Comparison of ENCODE assay signal across 14 cellular contexts in genomic region chr7:104963991-104964385, GRCh38. TPM values are rescaled to one million over a fixed set of nuclear protein-coding genes. Genes with fewer than 3 reads are reported as not detected.
DNase-seq lines count a peak whose midpoint lies in the region; ATAC-seq and TF ChIP-seq lines count a peak whose summit lies in the region.
"Had no signal": no experiment of that assay in that cellular context is flagged by ENCODE, and none has a peak within 500 bp of the region (broad histone marks: within the 10 kb centered on the region; RNA-seq: fewer than 3 reads in every experiment).

No MANE protein-coding gene starts in this region.

- peaks cover 44% of the 10 kb centered on the region for H3K4me1 Mint-ChIP-seq in nephron
- peaks cover 24% of the 10 kb centered on the region for H3K4me1 Mint-ChIP-seq in T-helper 2 cell treated with Interferon-gamma antibody and Interleukin-4, amounts not matched to agents 5 μg/mL and 100 μg/mL, for 36 hours (ENCODE audit: low read depth)

- H2AFZ ChIP-seq in DND-41 (ENCODE audit: low read depth, low read length) = no peak overlapping the region

- H3K9me3 Mint-ChIP-seq in nephron = no peaks in the 10 kb centered on the region
- peaks cover 11% of the 10 kb centered on the region for H3K9me3 Mint-ChIP-seq in T-helper 2 cell treated with Interferon-gamma antibody and Interleukin-4, amounts not matched to agents 5 μg/mL and 100 μg/mL, for 36 hours
- H3K9me3 Mint-ChIP-seq: activated CD4-positive, alpha-beta memory T cell treated with anti-CD3 and anti-CD28 coated beads for 36 hours; memory B cell had no signal

- no peaks in the 10 kb centered on the region for H4K20me1 ChIP-seq in DND-41 (ENCODE audit: insufficient read depth, low read length)

- no peak for TF ChIP-seq CTCF in DND-41 (IDR thresholded peaks at IDR 0.05; ENCODE audit: borderline replicate concordance, extremely low read depth, low read length, poor library complexity, severe bottlenecking)
- TF ChIP-seq CTCF in cardiac fibroblast (IDR thresholded peaks at IDR 0.05; ENCODE audit: low read depth, low read length) = no peak
- no peak for TF ChIP-seq CTCF in nephron (IDR thresholded peaks at IDR 0.05; ENCODE audit: unreplicated experiment in 3 of 3)

- H3K27me3 ChIP-seq in DND-41 (ENCODE audit: insufficient read depth, low read length, poor library complexity) = no peaks in the 10 kb centered on the region

- H3K9me3 ChIP-seq in DND-41 (ENCODE audit: insufficient read depth, low read length, severe bottlenecking) = peaks cover 6% of the 10 kb centered on the region

- ATAC-seq in DND-41 (ENCODE audit: insufficient read depth, low read depth) = no peak
- ATAC-seq in HG03095 (IDR thresholded peaks at IDR 0.05; ENCODE audit: unreplicated experiment) = no peak
- no peak for ATAC-seq in GM19023 (IDR thresholded peaks at IDR 0.05; ENCODE audit: unreplicated experiment)

- no peaks in the 10 kb centered on the region for H3K79me2 ChIP-seq in DND-41 (ENCODE audit: insufficient read depth, low read length)

- DNase-seq in DND-41 = peak; percentile 31
- DNase-seq in LHCN-M2 (ENCODE audit: low read depth) = peak; percentile 61
- DNase-seq in cardiac fibroblast (ENCODE audit: low read depth in 2 of 2) = peak; percentile 66 to 90
- DNase-seq in kidney glomerular epithelial cell (lab: John Stamatoyannopoulos, UW) = no peak
- DNase-seq in T-helper 2 cell treated with Interferon-gamma antibody and Interleukin-4, amounts not matched to agents 5 μg/mL and 100 μg/mL, for 36 hours (ENCODE audit: low spot score) = no peak
- DNase-seq: activated CD4-positive, alpha-beta memory T cell treated with anti-CD3 and anti-CD28 coated beads for 36 hours; GOT3; NCI-H146; stimulated activated naive CD4-positive, alpha-beta T cell had no signal

- no peaks in the 10 kb centered on the region for H3K36me3 ChIP-seq in DND-41 (ENCODE audit: insufficient read depth, low read length)

- no peak overlapping the region for H3K4me2 ChIP-seq in DND-41 (ENCODE audit: insufficient read depth, low read length)

- H3K9ac ChIP-seq in DND-41 (ENCODE audit: low read depth, low read length) = no peak overlapping the region

- H3K4me3 ChIP-seq in DND-41 (ENCODE audit: low read depth in 1 of 2, low read length in 2 of 2) (no peak overlapping the region), cardiac fibroblast (replicated peaks in 1 of 2; ENCODE audit: low read depth in 2 of 2, low read length in 2 of 2) (no peak overlapping the region)
- H3K4me3 ChIP-seq: SK-N-MC had no signal

- H3K27me3 Mint-ChIP-seq in nephron (ENCODE audit: low read depth) = no peaks in the 10 kb centered on the region
- H3K27me3 Mint-ChIP-seq in T-helper 2 cell treated with Interferon-gamma antibody and Interleukin-4, amounts not matched to agents 5 μg/mL and 100 μg/mL, for 36 hours (ENCODE audit: low read depth) = no peaks in the 10 kb centered on the region
- H3K27me3 Mint-ChIP-seq: activated CD4-positive, alpha-beta memory T cell treated with anti-CD3 and anti-CD28 coated beads for 36 hours; memory B cell had no signal

- H3K4me3 Mint-ChIP-seq in nephron = peak overlapping the region in 1 of 3 experiments; percentile 29
- no peak overlapping the region for H3K4me3 Mint-ChIP-seq in T-helper 2 cell treated with Interferon-gamma antibody and Interleukin-4, amounts not matched to agents 5 μg/mL and 100 μg/mL, for 36 hours
- H3K4me3 Mint-ChIP-seq: activated CD4-positive, alpha-beta memory T cell treated with anti-CD3 and anti-CD28 coated beads for 36 hours; memory B cell had no signal

- no peaks in the 10 kb centered on the region for H3K36me3 Mint-ChIP-seq in nephron (ENCODE audit: low read depth)
- peaks cover 36% of the 10 kb centered on the region for H3K36me3 Mint-ChIP-seq in T-helper 2 cell treated with Interferon-gamma antibody and Interleukin-4, amounts not matched to agents 5 μg/mL and 100 μg/mL, for 36 hours (ENCODE audit: low read depth)

- peak overlapping the region; percentile 94 to 99 (median 96) for H3K27ac Mint-ChIP-seq in nephron
- H3K27ac Mint-ChIP-seq in T-helper 2 cell treated with Interferon-gamma antibody and Interleukin-4, amounts not matched to agents 5 μg/mL and 100 μg/mL, for 36 hours = no peak overlapping the region
- H3K27ac Mint-ChIP-seq: activated CD4-positive, alpha-beta memory T cell treated with anti-CD3 and anti-CD28 coated beads for 36 hours had no signal

- H3K4me1 ChIP-seq in DND-41 (ENCODE audit: insufficient read depth, low read length) = no peaks in the 10 kb centered on the region

- no peak overlapping the region for H3K27ac ChIP-seq in DND-41 (ENCODE audit: low read length)
- H3K27ac ChIP-seq: SK-N-MC had no signal

RNA-seq across cellular contexts. Expression of gene KMT2E, which starts 50.0 kb away (rescaled TPM):
- 51.9 and 52.1 TPM in 2 replicates for total RNA-seq in LHCN-M2 (2014; rRNA removed)
- 23.3 TPM for polyA plus RNA-seq in LHCN-M2 (2012)

Comparison
In these comparisons a context has a peak if more than half of its experiments do, and no peak if none do; other contexts are left out.
1. DNase-seq: peak in DND-41 (single experiment), LHCN-M2 (single experiment) and cardiac fibroblast (2 of 2); none in kidney glomerular epithelial cell (single experiment) and T-helper 2 cell treated with Interferon-gamma antibody and Interleukin-4, amounts not matched to agents 5 μg/mL and 100 μg/mL, for 36 hours (single experiment).